In genomic region chrX:68500105-68500504, GRCh38 we compare ENCODE assay signal across 10 cellular contexts. TPM values are rescaled to one million over a fixed set of nuclear protein-coding genes. Genes with fewer than 3 reads are reported as not detected.
DNase-seq lines count a peak whose midpoint lies in the region; ATAC-seq and TF ChIP-seq lines count a peak whose summit lies in the region.
"Had no signal": no experiment of that assay in that cellular context is flagged by ENCODE, and none has a peak within 500 bp of the region (broad histone marks: within the 10 kb centered on the region; RNA-seq: fewer than 3 reads in every experiment).

No MANE protein-coding gene starts in this region.

- WGBS in thyroid gland, 2 donors: 93 to 94% methylated on average over 5 of the region's 5 CpGs

- no peak for TF ChIP-seq POLR2A in thyroid gland (IDR thresholded peaks at IDR 0.05)

- peaks cover 3% of the 10 kb centered on the region for H3K4me1 Mint-ChIP-seq in mesothelial cell of epicardium

- H3K4me2 ChIP-seq in BLaER1 treated with 17β-estradiol and CSF1 and Interleukin-3, amounts not matched to agents 10 nM and 100 nM: peak overlapping the region; percentile 55 to 86 (median 74); a peak in 21 of 22 replicates

- in situ Hi-C loops in HAP-1 (cut with MboI; ENCODE audit: low sequenced_read_pairs): loop anchor here (25.0 kb wide), 1 partner anchor 787 kb away; no protein-coding TSS in a partner anchor

- no peaks in the 10 kb centered on the region for H3K27me3 Mint-ChIP-seq in mesothelial cell of epicardium (ENCODE audit: low read depth)

- H3K36me3 Mint-ChIP-seq in activated naive CD4-positive, alpha-beta T cell treated with anti-CD3 and anti-CD28 coated beads, Interleukin-2, amount 50 U/mL, for 72 hours: peaks cover 9 to 14% of the 10 kb centered on the region in 2 donors
- H3K36me3 Mint-ChIP-seq in mesothelial cell of epicardium: no peaks in the 10 kb centered on the region

- DNase-seq in HAP-1 (ENCODE audit: low spot score in 2 of 2) (no peak), mesothelial cell of epicardium (ENCODE audit: low spot score in 2 of 2, unreplicated experiment in 2 of 2) (no peak), Kasumi-1 (lab: John Stamatoyannopoulos, UW) (no peak), thyroid gland (no peak)
- DNase-seq in activated naive CD4-positive, alpha-beta T cell treated with anti-CD3 and anti-CD28 coated beads, Interleukin-2, amount 50 U/mL, for 72 hours (ENCODE audit: low spot score in 2 of 2): no peak
- no peak for DNase-seq in effector CD8-positive, alpha-beta T cell (lab: John Stamatoyannopoulos, UW)
- DNase-seq: NCI-H524, stomach had no signal

- H3K36me3 ChIP-seq in BLaER1 treated with 17β-estradiol and CSF1 and Interleukin-3, amounts not matched to agents 10 nM and 100 nM: peaks cover 0 to 13% (median 0%) of the 10 kb centered on the region in 11 experiments; a peak in 6 of 22 replicates
- H3K36me3 ChIP-seq in HAP-1 (replicated peaks) (peaks cover 28% of the 10 kb centered on the region), thyroid gland (no peaks in the 10 kb centered on the region)

- no peak for ATAC-seq in activated naive CD4-positive, alpha-beta T cell treated with anti-CD3 and anti-CD28 coated beads, Interleukin-2, amount 50 U/mL, for 72 hours
- no peak for ATAC-seq in HG03432 (IDR thresholded peaks at IDR 0.05; ENCODE audit: unreplicated experiment)

- peaks cover 0 to 13% (median 7%) of the 10 kb centered on the region in 10 experiments; a peak in 15 of 20 replicates for H3K4me1 ChIP-seq in BLaER1 treated with 17β-estradiol and CSF1 and Interleukin-3, amounts not matched to agents 10 nM and 100 nM
- H3K4me1 ChIP-seq in HAP-1: peaks cover 6% of the 10 kb centered on the region
- peaks cover 3 to 5% of the 10 kb centered on the region in 2 donors for H3K4me1 ChIP-seq in thyroid gland

- H3K4me3 ChIP-seq in BLaER1 treated with 17β-estradiol and CSF1 and Interleukin-3, amounts not matched to agents 10 nM and 100 nM: peak overlapping the region in 9 of 10 experiments; percentile 56 to 76 (median 73); a peak in 13 of 20 replicates
- H3K4me3 ChIP-seq in HAP-1 (peak overlapping the region; percentile 79), thyroid gland (replicated peaks in 1 of 3) (no peak overlapping the region)

- H3K9me3 Mint-ChIP-seq in activated naive CD4-positive, alpha-beta T cell treated with anti-CD3 and anti-CD28 coated beads, Interleukin-2, amount 50 U/mL, for 72 hours: no peaks in the 10 kb centered on the region
- peaks cover 5% of the 10 kb centered on the region for H3K9me3 Mint-ChIP-seq in mesothelial cell of epicardium

- H4K20me1 ChIP-seq in BLaER1 treated with 17β-estradiol and CSF1 and Interleukin-3, amounts not matched to agents 10 nM and 100 nM: peaks cover 0 to 30% (median 11%) of the 10 kb centered on the region in 11 experiments; a peak in 11 of 22 replicates

- H3K4me3 Mint-ChIP-seq in mesothelial cell of epicardium: peak overlapping the region; percentile 91

- peaks cover 0 to 7% (median 0%) of the 10 kb centered on the region in 11 experiments; a peak in 1 of 22 replicates for H3K9me3 ChIP-seq in BLaER1 treated with 17β-estradiol and CSF1 and Interleukin-3, amounts not matched to agents 10 nM and 100 nM (replicated peaks in 1 of 11)
- H3K9me3 ChIP-seq in HAP-1: no peaks in the 10 kb centered on the region
- H3K9me3 ChIP-seq in thyroid gland: no peaks in the 10 kb centered on the region
- H3K9me3 ChIP-seq: stomach had no signal

- H3K27me3 ChIP-seq in BLaER1 treated with 17β-estradiol and CSF1 and Interleukin-3, amounts not matched to agents 10 nM and 100 nM: peaks cover 5 to 49% (median 33%) of the 10 kb centered on the region in 11 experiments; a peak in 17 of 22 replicates
- H3K27me3 ChIP-seq in HAP-1 (ENCODE audit: low read depth): no peaks in the 10 kb centered on the region
- H3K27me3 ChIP-seq in thyroid gland: no peaks in the 10 kb centered on the region
- H3K27me3 ChIP-seq: stomach had no signal

- no peak overlapping the region for H3K27ac ChIP-seq in BLaER1 treated with 17β-estradiol and CSF1 and Interleukin-3, amounts not matched to agents 10 nM and 100 nM
- no peak overlapping the region for H3K27ac ChIP-seq in thyroid gland

- intact Hi-C loops in thyroid gland (cut with DNase I): no loop called here

- TF ChIP-seq CTCF in mesothelial cell of epicardium (IDR thresholded peaks at IDR 0.05; ENCODE audit: unreplicated experiment) (no peak), thyroid gland (IDR thresholded peaks at IDR 0.05) (no peak)

- H3K27ac Mint-ChIP-seq in activated naive CD4-positive, alpha-beta T cell treated with anti-CD3 and anti-CD28 coated beads, Interleukin-2, amount 50 U/mL, for 72 hours: peak overlapping the region; percentile 85 to 99
- H3K27ac Mint-ChIP-seq in mesothelial cell of epicardium: no peak overlapping the region

- peak overlapping the region in 1 of 11 experiments; percentile 98; a peak in 2 of 22 replicates for H3K9ac ChIP-seq in BLaER1 treated with 17β-estradiol and CSF1 and Interleukin-3, amounts not matched to agents 10 nM and 100 nM

RNA-seq across cellular contexts. Expression of gene YIPF6, which starts 1.3 kb away (rescaled TPM):
- total RNA-seq in activated naive CD4-positive, alpha-beta T cell treated with anti-CD3 and anti-CD28 coated beads, Interleukin-2, amount 50 U/mL, for 72 hours: 10 to 100 TPM; 16.3 to 30.6 TPM
- total RNA-seq in mesothelial cell of epicardium (32.5 to 36.9 TPM (median 33.3 TPM) in 3 replicates), thyroid gland (10 to 100 TPM; 35.2 to 65.4 (median 41.6) TPM)

Comparison
In these comparisons a context has a peak if more than half of its experiments do, and no peak if none do; other contexts are left out.
1. H3K4me3 ChIP-seq: peak in BLaER1 treated with 17β-estradiol and CSF1 and Interleukin-3, amounts not matched to agents 10 nM and 100 nM (9 of 10) and HAP-1 (single experiment); none in thyroid gland (0 of 3).